In the genomic region with DNA sequence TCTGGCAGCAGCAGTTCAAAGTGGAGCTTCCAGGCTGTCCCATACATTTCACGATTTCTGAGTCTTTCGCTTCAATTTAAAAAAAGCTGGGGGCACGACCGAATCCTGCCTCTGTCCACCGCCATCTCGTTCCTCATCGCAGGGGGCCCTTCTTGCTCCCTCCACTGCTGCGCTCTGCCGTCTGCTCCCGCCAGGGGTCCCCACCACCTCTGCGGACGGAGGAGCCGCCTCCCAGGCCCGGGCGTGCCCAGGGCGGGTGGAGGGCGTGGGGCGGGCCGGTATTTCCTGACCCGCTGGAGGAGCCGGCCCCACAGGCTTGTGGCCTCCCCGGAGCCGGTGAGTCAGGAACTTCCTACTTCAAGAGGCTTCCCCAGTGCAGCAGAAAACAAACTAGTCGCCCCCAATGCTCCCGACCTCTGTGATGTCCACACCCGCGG, we compare ENCODE assay signal across 8 cellular contexts. TPM values are rescaled to one million over a fixed set of nuclear protein-coding genes. Genes with fewer than 3 reads are reported as not detected.
DNase-seq lines count a peak whose midpoint lies in the region; ATAC-seq and TF ChIP-seq lines count a peak whose summit lies in the region.

No MANE protein-coding gene starts in this region.

- DNase-seq in NCI-H2081 (lab: John Stamatoyannopoulos, UW) (peak; percentile 54 to 67), NCI-H2081 treated with DMSO at 0.1 percent for 48 hours (lab: John Stamatoyannopoulos, UW) (no peak), NT2/D1 (ENCODE audit: low read depth, low spot score) (peak; percentile 66), endothelial cell (ENCODE audit: low spot score) (peak; percentile 97), midbrain (lab: John Stamatoyannopoulos, UW) (peak; percentile 88)
- DNase-seq in activated CD8-positive, alpha-beta memory T cell treated with anti-CD3 and anti-CD28 coated beads, Interleukin-2, amount 50 U/mL, for 24 hours (ENCODE audit: extremely low read depth), result peak; percentile 71
- peak; percentile 78 for DNase-seq in stimulated activated CD8-positive, alpha-beta memory T cell treated with anti-CD3 and anti-CD28 coated beads, Interleukin-15, amount 100 ng/mL, for 24 hours (ENCODE audit: low read depth)

- H3K36me3 ChIP-seq in NT2/D1 (ENCODE audit: insufficient read depth, insufficient read length, low read length), result peaks cover 26% of the 10 kb centered on the region

- no peak overlapping the region for H3K4me3 Mint-ChIP-seq in endothelial cell (ENCODE audit: unreplicated experiment)

- peak overlapping the region; percentile 73 for H3K9ac ChIP-seq in NT2/D1 (ENCODE audit: insufficient read length, low read depth)

- no peaks in the 10 kb centered on the region for H3K9me3 Mint-ChIP-seq in endothelial cell (ENCODE audit: unreplicated experiment)

- H3K27me3 ChIP-seq in NT2/D1 (ENCODE audit: insufficient read depth, insufficient read length), result no peaks in the 10 kb centered on the region

- peaks cover 49% of the 10 kb centered on the region for H3K4me1 Mint-ChIP-seq in endothelial cell (ENCODE audit: unreplicated experiment)

- no peaks in the 10 kb centered on the region for H3K9me3 ChIP-seq in NT2/D1 (ENCODE audit: insufficient read depth, low read length)

- peaks cover 36% of the 10 kb centered on the region for H3K4me1 ChIP-seq in NT2/D1 (ENCODE audit: insufficient read depth, insufficient read length)

- H3K27ac Mint-ChIP-seq in endothelial cell (ENCODE audit: unreplicated experiment), result no peak overlapping the region

- peaks cover 15% of the 10 kb centered on the region for H3K27me3 Mint-ChIP-seq in endothelial cell (ENCODE audit: unreplicated experiment)

- peak; percentile 77 for TF ChIP-seq CTCF in endothelial cell (IDR thresholded peaks at IDR 0.05; ENCODE audit: unreplicated experiment)

- peak overlapping the region; percentile 22 for H3K4me3 ChIP-seq in NT2/D1 (ENCODE audit: insufficient read length, low read depth)

- ATAC-seq in HG03442 (IDR thresholded peaks at IDR 0.05; ENCODE audit: unreplicated experiment), result peak; percentile 25

- H3K36me3 Mint-ChIP-seq in endothelial cell (ENCODE audit: low read depth, unreplicated experiment), result peaks cover 25% of the 10 kb centered on the region

RNA-seq across cellular contexts. Expression of a gene that starts 50.4 kb away (rescaled TPM):
- 21.7 TPM for total RNA-seq in endothelial cell (ENCODE audit: unreplicated experiment)

RNA-seq across cellular contexts. Expression of a gene that starts 50.6 kb away (rescaled TPM):
- 29.1 TPM for total RNA-seq in endothelial cell (ENCODE audit: unreplicated experiment)
